In the genomic region with DNA sequence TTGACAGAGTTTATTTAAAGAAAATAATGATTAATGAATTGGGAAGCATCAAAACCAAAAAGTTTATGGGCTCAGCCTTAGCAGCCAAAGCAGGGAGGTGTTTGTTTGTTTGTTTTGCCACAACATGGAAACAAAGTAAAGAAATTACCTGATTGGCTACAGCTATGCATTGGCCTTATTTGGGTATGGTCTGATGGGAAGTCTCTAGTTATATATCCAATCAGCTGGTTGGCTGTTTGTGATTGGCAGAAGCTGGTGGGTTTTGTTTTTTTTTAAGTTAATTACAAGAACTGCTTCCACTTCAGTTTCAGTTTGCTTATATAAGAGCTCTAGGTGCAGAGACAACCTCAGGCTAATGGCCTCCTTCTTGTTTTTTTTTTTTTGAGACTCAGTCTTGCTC, we compare ENCODE assay signal across 28 cellular contexts. TPM values are rescaled to one million over a fixed set of nuclear protein-coding genes. Genes with fewer than 3 reads are reported as not detected.
DNase-seq lines count a peak whose midpoint lies in the region; ATAC-seq, FAIRE-seq and TF ChIP-seq lines count a peak whose summit lies in the region.
"Had no signal": no experiment of that assay in that cellular context is flagged by ENCODE, and none has a peak within 500 bp of the region (broad histone marks: within the 10 kb centered on the region; RNA-seq: fewer than 3 reads in every experiment).

No MANE protein-coding gene starts in this region.

- H4K20me1 ChIP-seq in HepG2 (ENCODE audit: insufficient read depth, low read length) = no peaks in the 10 kb centered on the region
- no peaks in the 10 kb centered on the region for H4K20me1 ChIP-seq in MM.1S (ENCODE audit: insufficient read depth, low read length)
- H4K20me1 ChIP-seq in GM12878 (ENCODE audit: control insufficient read depth, insufficient read depth) = no peaks in the 10 kb centered on the region

- POLR2A ChIA-PET in HepG2 (lab: Yijun Ruan, JAX) = no interaction called here
- POLR2A ChIA-PET in GM12878 (lab: Charles Lee) = interaction anchor here (0.7 to 1.9 kb wide), 5 partner anchors 9 to 473 kb away, joined by 3 to 7 read pairs (median 3); no protein-coding TSS in a partner anchor

- H3K27me3 ChIP-seq in HepG2 (ENCODE audit: control insufficient read depth in 1 of 2, insufficient read depth in 2 of 2, low read length in 2 of 2) (peaks cover 0 to 5% of the 10 kb centered on the region in 2 experiments; a peak in 2 of 5 replicates), right lobe of liver (no peaks in the 10 kb centered on the region), MM.1S (replicated peaks; ENCODE audit: insufficient read depth, low read length) (no peaks in the 10 kb centered on the region), GM12878 (replicated peaks in 1 of 2; ENCODE audit: control insufficient read depth in 2 of 2, insufficient read depth in 2 of 2, low read length in 1 of 2) (no peaks in the 10 kb centered on the region)
- H3K27me3 ChIP-seq: BLaER1 had no signal

- intact Hi-C loops in HepG2 (cut with micrococcal nuclease; ENCODE audit: unreplicated experiment) (loop anchor here (10.0 kb wide), 1 partner anchor 760 kb away; a partner anchor contains a TSS), right lobe of liver (cut with DNase I) (no loop called here), GM12878 (cut with micrococcal nuclease; ENCODE audit: unreplicated experiment) (loop anchor here (10.0 kb wide), 1 partner anchor 550 kb away; a partner anchor contains a TSS)

- H2AFZ ChIP-seq in HepG2 (ENCODE audit: low read length) (no peak overlapping the region), MM.1S (ENCODE audit: low read length) (no peak overlapping the region), GM12878 (ENCODE audit: control insufficient read depth, low read depth, low read length) (no peak overlapping the region)
- H2AFZ ChIP-seq: GM23248 had no signal

- BruUV-seq in HepG2 (replicated peaks; lab: Mats Ljungman, UMichigan) (no TSS peak), GM12878 (replicated peaks; lab: Mats Ljungman, UMichigan) (no TSS peak)

- no peaks in the 10 kb centered on the region for H3K9me2 ChIP-seq in MM.1S (replicated peaks; ENCODE audit: insufficient read depth, low read length)

- RAD21 ChIA-PET in GM12878 (lab: Charles Lee; ENCODE audit: unreplicated experiment) = interaction anchor here (0.6 to 2.3 kb wide), 6 partner anchors 8 to 495 kb away, joined by 3 to 12 read pairs (median 3); no protein-coding TSS in a partner anchor

- no peak overlapping the region for H3K4me3 ChIP-seq in HepG2 (replicated peaks in 1 of 3; ENCODE audit: insufficient read depth in 1 of 3, low read depth in 2 of 3, low read length in 3 of 3)
- H3K4me3 ChIP-seq in right lobe of liver = no peak overlapping the region
- no peak overlapping the region for H3K4me3 ChIP-seq in MM.1S (ENCODE audit: low read length)
- H3K4me3 ChIP-seq in GM12878 = no peak overlapping the region
- H3K4me3 ChIP-seq: BLaER1, GM23248 had no signal

- TF ChIP-seq EP300 in HepG2 (IDR thresholded peaks at IDR 0.05; ENCODE audit: low read depth in 2 of 2, low read length in 2 of 2) (no peak), HepG2 (CRISPR knock-in tag; IDR thresholded peaks at IDR 0.05; ENCODE audit: borderline replicate concordance) (no peak), GM12878 (IDR thresholded peaks at IDR 0.05; ENCODE audit: borderline replicate concordance in 1 of 2, control insufficient read depth in 1 of 2, low read depth in 2 of 2, low read length in 2 of 2) (no peak)

- DNase-seq in HepG2 (ENCODE audit: low spot score) = no peak
- DNase-seq in right lobe of liver = no peak
- peak; percentile 38 for DNase-seq in MM.1S
- no peak for DNase-seq in GM12878 (ENCODE audit: low read depth, low spot score)
- DNase-seq in activated effector memory CD4-positive, alpha-beta T cell treated with Interleukin-2 at 50 U/mL for 16 hours = no peak
- DNase-seq in NCI-H2196 (lab: John Stamatoyannopoulos, UW; ENCODE audit: unreplicated experiment) = no peak
- DNase-seq: 8988T; CD8-positive, alpha-beta T cell; DMS 273 treated with DMSO at 0.1 percent for 48 hours; DMS53; DND-41; EL; GM23248; HCEC 1CT; HFFc6; IMR-90; KBM-7 had no signal

- H3F3A ChIP-seq in MM.1S (ENCODE audit: insufficient read depth, low read length) = peaks cover 11% of the 10 kb centered on the region

- H3K9me3 ChIP-seq in HepG2 (ENCODE audit: low read length) (no peaks in the 10 kb centered on the region), right lobe of liver (no peaks in the 10 kb centered on the region), MM.1S (replicated peaks; ENCODE audit: insufficient read depth, low read length) (no peaks in the 10 kb centered on the region), GM12878 (replicated peaks; ENCODE audit: control insufficient read depth, insufficient read depth, low read length) (no peaks in the 10 kb centered on the region)
- H3K9me3 ChIP-seq: BLaER1 had no signal

- ATAC-seq in HepG2 (no peak), right lobe of liver (no peak), GM12878 (no peak), GM18867 (IDR thresholded peaks at IDR 0.05; ENCODE audit: unreplicated experiment) (no peak), GM21529 (IDR thresholded peaks at IDR 0.05; ENCODE audit: unreplicated experiment) (no peak)
- ATAC-seq: CD8-positive, alpha-beta T cell had no signal

- H3K4me2 ChIP-seq in HepG2 (ENCODE audit: low read depth, low read length) = no peak overlapping the region
- H3K4me2 ChIP-seq in MM.1S (ENCODE audit: low read depth, low read length) = no peak overlapping the region
- no peak overlapping the region for H3K4me2 ChIP-seq in GM12878 (ENCODE audit: control insufficient read depth, insufficient read depth)
- H3K4me2 ChIP-seq: BLaER1 had no signal

- no peak for TF ChIP-seq RAD21 in HepG2 (CRISPR knock-in tag; IDR thresholded peaks at IDR 0.05)
- TF ChIP-seq RAD21 in GM12878 (IDR thresholded peaks at IDR 0.05; ENCODE audit: insufficient read depth, low read depth, low read length) = no peak

- SMC1A ChIA-PET in GM12878 (lab: Charles Lee; ENCODE audit: uncharacterized antibody, unreplicated experiment) = interaction anchor here (0.6 to 2.7 kb wide), 8 partner anchors 8 to 656 kb away, joined by 3 to 14 read pairs (median 5); no protein-coding TSS in a partner anchor

- TF ChIP-seq CTCF in HepG2 (CRISPR knock-in tag; IDR thresholded peaks at IDR 0.05) = no peak
- TF ChIP-seq CTCF in right lobe of liver (IDR thresholded peaks at IDR 0.05) = no peak
- no peak for TF ChIP-seq CTCF in MM.1S (IDR thresholded peaks at IDR 0.05; ENCODE audit: low read length)
- no peak for TF ChIP-seq CTCF in GM12878 (IDR thresholded peaks at IDR 0.05 in 2 of 3, conservative IDR thresholded peaks at IDR 0.05 in 1 of 3; ENCODE audit: control insufficient read depth in 2 of 3, extremely low read depth in 1 of 3, insufficient read depth in 1 of 3, low read depth in 3 of 3, low read length in 3 of 3)

- TF ChIP-seq POLR2A in HepG2 (IDR thresholded peaks at IDR 0.05; ENCODE audit: insufficient read depth in 1 of 2, low read depth in 2 of 2, low read length in 2 of 2) (no peak), right lobe of liver (IDR thresholded peaks at IDR 0.05) (no peak), GM12878 (IDR thresholded peaks at IDR 0.05; ENCODE audit: low read depth, low read length) (no peak)

- H3K27ac ChIP-seq in HepG2 (ENCODE audit: extremely low read length, insufficient read depth, low read length) (no peak overlapping the region), right lobe of liver (no peak overlapping the region), MM.1S (ENCODE audit: low read length) (no peak overlapping the region), GM12878 (ENCODE audit: control insufficient read depth, insufficient read depth) (no peak overlapping the region)
- H3K27ac ChIP-seq: BLaER1, GM23248, HL-60 had no signal

- in situ Hi-C loops in HepG2 (cut with HindIII; ENCODE audit: extremely low pct_ligation_motif_present, low pct_unique_long_range_greater_than_20kb) (no loop called here), GM12878 (cut with MboI) (no loop called here)

- H3K9ac ChIP-seq in HepG2 (ENCODE audit: insufficient read depth, low read depth, low read length) (no peak overlapping the region), MM.1S (ENCODE audit: low read length) (no peak overlapping the region), GM12878 (ENCODE audit: control insufficient read depth, insufficient read depth, low read length) (no peak overlapping the region)
- H3K9ac ChIP-seq: BLaER1, GM23248 had no signal

- H3K4me1 ChIP-seq in HepG2 (ENCODE audit: insufficient read depth, low read length) (peaks cover 7% of the 10 kb centered on the region), right lobe of liver (peaks cover 0 to 4% (median 0%) of the 10 kb centered on the region in 4 donors), MM.1S (ENCODE audit: low read length) (peaks cover 11% of the 10 kb centered on the region), GM12878 (ENCODE audit: control insufficient read depth, insufficient read depth, low read length) (peaks cover 16% of the 10 kb centered on the region)

- FAIRE-seq in HepG2 (lab: Jason Lieb, UNC) = no peak
- no peak for FAIRE-seq in GM12878 (lab: Jason Lieb, UNC)
- FAIRE-seq: GM12892, GM18507, H54 had no signal

- CTCF ChIA-PET in HepG2 (lab: Yijun Ruan, JAX; ENCODE audit: low intra/inter-chr PET ratio, low total read pairs) = no interaction called here
- CTCF ChIA-PET in GM12878 (lab: Yijun Ruan, JAX) = interaction anchor here (0.6 to 1.9 kb wide), 6 partner anchors 8 to 369 kb away, joined by 3 to 16 read pairs (median 4); no protein-coding TSS in a partner anchor

- H3K36me3 ChIP-seq in HepG2 (replicated peaks in 1 of 2; ENCODE audit: control insufficient read depth in 1 of 2, insufficient read depth in 2 of 2, low read length in 2 of 2) (no peaks in the 10 kb centered on the region), right lobe of liver (no peaks in the 10 kb centered on the region), MM.1S (replicated peaks; ENCODE audit: insufficient read depth, low read length) (no peaks in the 10 kb centered on the region), GM12878 (ENCODE audit: control insufficient read depth in 2 of 2, insufficient read depth in 2 of 2, low read length in 1 of 2) (no peaks in the 10 kb centered on the region)
- H3K36me3 ChIP-seq: BLaER1 had no signal

- H3K79me2 ChIP-seq in HepG2 (ENCODE audit: insufficient read depth, low read length) = peaks cover 5% of the 10 kb centered on the region
- H3K79me2 ChIP-seq in MM.1S (ENCODE audit: low read length) = peaks cover 13% of the 10 kb centered on the region
- peaks cover 11% of the 10 kb centered on the region for H3K79me2 ChIP-seq in GM12878 (ENCODE audit: control insufficient read depth, insufficient read depth, low read length)

RNA-seq across cellular contexts. Expression of a gene that starts 4.6 kb away (rescaled TPM):
- total RNA-seq in HepG2 (2016; rRNA removed; fragmentation: Illumina TruSeq; extraction: Trizol) = 12.3 and 18.7 TPM in 2 replicates
- total RNA-seq in HepG2 (2016; cell fraction: cytosol; rRNA removed; fragmentation: Illumina TruSeq; extraction: Trizol; ENCODE audit: low read depth) = 2.2 and 2.6 TPM in 2 replicates
- total RNA-seq in HepG2 (2016; cell fraction: insoluble cytoplasmic fraction; rRNA removed; fragmentation: Illumina TruSeq; extraction: Trizol) = 12.9 and 19.6 TPM in 2 replicates
- total RNA-seq in HepG2 (2016; cell fraction: membrane; rRNA removed; fragmentation: Illumina TruSeq; extraction: Trizol) = 3.5 and 4.4 TPM in 2 replicates
- 35.1 and 35.6 TPM in 2 replicates for total RNA-seq in HepG2 (2016; cell fraction: nucleus; rRNA removed; fragmentation: Illumina TruSeq; extraction: Trizol)
- 7.0 and 9.3 TPM in 2 replicates for polyA plus RNA-seq in HepG2 (2011; rRNA removed)
- 3.0 and 4.1 TPM in 2 replicates for polyA plus RNA-seq in HepG2 (2011; cell fraction: cytosol; rRNA removed)
- polyA plus RNA-seq in HepG2 (2011; cell fraction: nucleus; rRNA removed) = 8.9 and 12.1 TPM in 2 replicates
- polyA plus RNA-seq in HepG2 (2012) = 9.7 and 12.5 TPM in 2 replicates
- polyA plus RNA-seq in HepG2 (2016; cell fraction: cytosol; fragmentation: Illumina TruSeq; extraction: Trizol; ENCODE audit: low read depth) = 0.48 and 0.51 TPM in 2 replicates
- polyA plus RNA-seq in HepG2 (2016; cell fraction: insoluble cytoplasmic fraction; fragmentation: Illumina TruSeq; extraction: Trizol; ENCODE audit: low read depth) = 7.0 and 7.5 TPM in 2 replicates
- polyA plus RNA-seq in HepG2 (2016; cell fraction: membrane; fragmentation: Illumina TruSeq; extraction: Trizol; ENCODE audit: low read depth) = 1.00 and 1.2 TPM in 2 replicates
- polyA plus RNA-seq in HepG2 (2016; cell fraction: nucleus; fragmentation: Illumina TruSeq; extraction: Trizol; ENCODE audit: insufficient read depth, low read depth) = 32.6 and 32.9 TPM in 2 replicates
- polyA minus RNA-seq in HepG2 (2011; rRNA and poly(A)+ RNA removed; ENCODE audit: low replicate concordance) = 9.1 and 9.5 TPM in 2 replicates
- polyA minus RNA-seq in HepG2 (2011; cell fraction: cytosol; rRNA and poly(A)+ RNA removed) = 11.1 and 11.5 TPM in 2 replicates
- polyA minus RNA-seq in HepG2 (2011; cell fraction: nucleus; rRNA and poly(A)+ RNA removed) = 36.2 and 40.9 TPM in 2 replicates
- 10 to 100 TPM in 4 of 6 experiments, 1 to 10 TPM in 2; 8.6 to 19.0 (median 11.6) TPM for total RNA-seq in right lobe of liver
- 71.8 and 93.9 TPM in 2 replicates for total RNA-seq in GM12878 (2013; cell fraction: nucleolus; rRNA removed)
- 23.8 and 24.8 TPM in 2 replicates for total RNA-seq in GM12878 (2014; rRNA removed)
- total RNA-seq in GM12878 (2014; rRNA removed; fragmentation: Illumina TruSeq; extraction: Trizol) = 19.4 and 19.6 TPM in 2 replicates
- total RNA-seq in GM12878 (2021) = 23.6 and 26.0 TPM in 2 replicates
- 4.1 TPM for polyA plus RNA-seq in GM12878 (2011; ENCODE audit: low read depth)
- polyA plus RNA-seq in GM12878 (2011; rRNA removed) = 21.3 and 29.5 TPM in 2 replicates
- 6.5 and 7.0 TPM in 2 replicates for polyA plus RNA-seq in GM12878 (2011; cell fraction: cytosol; rRNA removed)
- polyA plus RNA-seq in GM12878 (2011; cell fraction: nucleus; rRNA removed) = 20.1 and 23.8 TPM in 2 replicates
- polyA plus RNA-seq in GM12878 (2012) = 9.3 and 13.1 TPM in 2 replicates
- 17.7 and 31.1 TPM in 2 replicates for polyA plus RNA-seq in GM12878 (2014; fragmentation: Illumina TruSeq; extraction: Trizol)
- 1 to 10 TPM; 7.5 to 9.0 TPM for polyA plus RNA-seq in GM12878 (2014; fragmentation: Nextera tagmentation; extraction: Ambion mirVana)
- 12.0 and 17.8 TPM in 2 replicates for polyA plus RNA-seq in GM12878 (2014; rRNA removed)
- polyA plus RNA-seq in GM12878 (2016; fragmentation: Nextera tagmentation; extraction: Ambion mirVana) = 10 to 100 TPM; 14.6 to 15.4 TPM
- polyA minus RNA-seq in GM12878 (2011; rRNA and poly(A)+ RNA removed) = 13.5 and 14.3 TPM in 2 replicates
- 4.9 and 7.5 TPM in 2 replicates for polyA minus RNA-seq in GM12878 (2011; cell fraction: cytosol; rRNA and poly(A)+ RNA removed)
- 28.7 and 46.6 TPM in 2 replicates for polyA minus RNA-seq in GM12878 (2011; cell fraction: nucleus; rRNA and poly(A)+ RNA removed)

RNA-seq across cellular contexts. Expression of a gene that starts 43.7 kb away (rescaled TPM):
- total RNA-seq in HepG2 (2016; rRNA removed; fragmentation: Illumina TruSeq; extraction: Trizol) (not detected in 2 replicates), right lobe of liver (not detected), GM12878 (2014; rRNA removed) (not detected in 2 replicates), GM12878 (2014; rRNA removed; fragmentation: Illumina TruSeq; extraction: Trizol) (not detected in 2 replicates), GM12878 (2021) (not detected in 2 replicates)
- total RNA-seq in HepG2 (2016; cell fraction: cytosol; rRNA removed; fragmentation: Illumina TruSeq; extraction: Trizol; ENCODE audit: low read depth) = not detected in 2 replicates
- total RNA-seq in HepG2 (2016; cell fraction: insoluble cytoplasmic fraction; rRNA removed; fragmentation: Illumina TruSeq; extraction: Trizol) = not detected in 2 replicates
- not detected in 2 replicates for total RNA-seq in HepG2 (2016; cell fraction: membrane; rRNA removed; fragmentation: Illumina TruSeq; extraction: Trizol)
- total RNA-seq in HepG2 (2016; cell fraction: nucleus; rRNA removed; fragmentation: Illumina TruSeq; extraction: Trizol) = not detected in 2 replicates
- polyA plus RNA-seq in HepG2 (2011; rRNA removed) (not detected in 2 replicates), GM12878 (2011; rRNA removed) (not detected in 2 replicates), GM12878 (2014; fragmentation: Illumina TruSeq; extraction: Trizol) (0.04 TPM in 1 of 2 replicates, not detected in the other), GM12878 (2014; fragmentation: Nextera tagmentation; extraction: Ambion mirVana) (under 1 TPM in 1 of 2 experiments, not detected in 1; 0.05 TPM), GM12878 (2014; rRNA removed) (0.05 TPM in 1 of 2 replicates, not detected in the other), GM12878 (2016; fragmentation: Nextera tagmentation; extraction: Ambion mirVana) (not detected)
- not detected in 2 replicates for polyA plus RNA-seq in HepG2 (2011; cell fraction: cytosol; rRNA removed)
- not detected in 2 replicates for polyA plus RNA-seq in HepG2 (2011; cell fraction: nucleus; rRNA removed)
- polyA plus RNA-seq in HepG2 (2012) = not detected in 2 replicates
- not detected in 2 replicates for polyA plus RNA-seq in HepG2 (2016; cell fraction: cytosol; fragmentation: Illumina TruSeq; extraction: Trizol; ENCODE audit: low read depth)
- not detected in 2 replicates for polyA plus RNA-seq in HepG2 (2016; cell fraction: insoluble cytoplasmic fraction; fragmentation: Illumina TruSeq; extraction: Trizol; ENCODE audit: low read depth)
- not detected in 2 replicates for polyA plus RNA-seq in HepG2 (2016; cell fraction: membrane; fragmentation: Illumina TruSeq; extraction: Trizol; ENCODE audit: low read depth)
- polyA plus RNA-seq in HepG2 (2016; cell fraction: nucleus; fragmentation: Illumina TruSeq; extraction: Trizol; ENCODE audit: insufficient read depth, low read depth) = not detected in 2 replicates
- polyA minus RNA-seq in HepG2 (2011; rRNA and poly(A)+ RNA removed; ENCODE audit: low replicate concordance) = not detected in 2 replicates
- not detected in 2 replicates for polyA minus RNA-seq in HepG2 (2011; cell fraction: cytosol; rRNA and poly(A)+ RNA removed)
- polyA minus RNA-seq in HepG2 (2011; cell fraction: nucleus; rRNA and poly(A)+ RNA removed) = not detected in 2 replicates
- not detected in 2 replicates for total RNA-seq in GM12878 (2013; cell fraction: nucleolus; rRNA removed)
- polyA plus RNA-seq in GM12878 (2011; ENCODE audit: low read depth) = 0.10 TPM
- polyA plus RNA-seq in GM12878 (2011; cell fraction: cytosol; rRNA removed) = 0.03 TPM in 2 replicates
- not detected in 2 replicates for polyA plus RNA-seq in GM12878 (2011; cell fraction: nucleus; rRNA removed)
- polyA plus RNA-seq in GM12878 (2012) = 0.10 and 0.11 TPM in 2 replicates
- not detected in 2 replicates for polyA minus RNA-seq in GM12878 (2011; rRNA and poly(A)+ RNA removed)
- not detected in 2 replicates for polyA minus RNA-seq in GM12878 (2011; cell fraction: cytosol; rRNA and poly(A)+ RNA removed)
- polyA minus RNA-seq in GM12878 (2011; cell fraction: nucleus; rRNA and poly(A)+ RNA removed) = not detected in 2 replicates
- total RNA-seq: A673; CD8-positive, alpha-beta T cell; GM23248; HFFc6; HT1080; IMR-90 had no signal
- polyA plus RNA-seq: AG04450, CD14-positive monocyte, GM23248, IMR-90 had no signal

Comparison
In these comparisons a context has a peak if more than half of its experiments do, and no peak if none do; other contexts are left out.
1. intact Hi-C loops: an anchor here in HepG2 (10.0 kb wide) and GM12878 (10.0 kb wide); none called in right lobe of liver.